8 cellular contexts compared by ENCODE assay signal in the genomic region with DNA sequence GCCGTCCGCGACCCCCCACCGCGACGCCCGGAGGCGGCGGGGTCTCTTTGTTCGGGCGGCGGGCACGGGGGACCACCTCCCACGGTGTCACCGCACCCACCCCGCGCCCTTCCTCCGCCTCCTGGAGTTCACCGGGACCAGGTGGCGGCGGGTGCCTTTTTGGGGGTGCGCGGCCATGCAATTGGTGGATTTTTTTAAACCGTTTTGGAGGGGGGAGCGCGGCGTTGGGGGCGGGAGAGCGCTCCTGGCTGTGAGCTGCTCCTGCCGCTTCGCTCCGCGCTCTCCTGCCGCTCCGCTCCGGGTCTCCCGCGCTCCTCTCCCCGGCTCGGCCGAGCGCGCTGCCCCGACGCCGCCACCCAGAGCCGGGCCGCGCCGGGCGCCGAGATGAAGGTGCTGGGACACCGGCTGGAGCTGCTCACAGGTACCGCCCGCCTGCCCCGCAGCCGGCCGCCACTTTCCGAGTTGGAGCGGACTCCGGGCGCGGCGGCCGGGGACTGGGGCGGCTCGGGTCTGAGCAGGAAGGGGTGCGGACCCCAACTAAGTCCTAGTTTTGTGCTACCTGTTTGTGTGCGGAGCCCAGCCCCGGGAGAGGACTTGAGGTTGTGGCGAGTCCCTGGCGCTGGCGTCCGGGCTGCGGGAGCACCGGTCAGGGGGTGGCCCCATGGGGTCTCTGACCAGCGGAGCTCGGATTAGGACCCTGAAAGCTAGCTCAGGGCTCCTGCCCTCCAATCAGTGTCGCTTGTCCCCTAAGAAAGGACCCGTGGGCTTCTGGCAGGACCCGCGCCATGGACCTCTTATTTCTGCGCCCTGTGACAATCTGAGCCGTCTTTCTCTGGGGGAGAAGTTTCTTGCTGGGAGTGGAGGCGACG. TPM values are rescaled to one million over a fixed set of nuclear protein-coding genes. Genes with fewer than 3 reads are reported as not detected.
DNase-seq lines count a peak whose midpoint lies in the region; ATAC-seq, FAIRE-seq and TF ChIP-seq lines count a peak whose summit lies in the region.

No MANE protein-coding gene starts in this region.

- H3K27me3 ChIP-seq in HepG2 (ENCODE audit: control insufficient read depth in 1 of 2, insufficient read depth in 2 of 2, low read length in 2 of 2): peaks cover 11 to 67% of the 10 kb centered on the region in 2 experiments
- H3K27me3 ChIP-seq in transverse colon: peaks cover 77% of the 10 kb centered on the region

- H3K9me3 ChIP-seq in A549 (no peaks in the 10 kb centered on the region), HepG2 (ENCODE audit: low read length) (no peaks in the 10 kb centered on the region), transverse colon (no peaks in the 10 kb centered on the region)

- no peak for DNase-seq in A549 (ENCODE audit: low read depth in 1 of 2, low spot score in 1 of 2)
- peak; percentile 55 for DNase-seq in HEK293T (ENCODE audit: extremely low spot score)
- peak; percentile 27 to 55 for DNase-seq in T47D (ENCODE audit: low read depth in 1 of 2, low spot score in 1 of 2)
- DNase-seq in HepG2 (ENCODE audit: low spot score): no peak
- no peak for DNase-seq in transverse colon
- DNase-seq in SW 1271 (lab: John Stamatoyannopoulos, UW): no peak

- intact Hi-C loops in HepG2 (cut with micrococcal nuclease; ENCODE audit: unreplicated experiment): no loop called here
- intact Hi-C loops in transverse colon (cut with DNase I; ENCODE audit: low total_unique reads): no loop called here

- POLR2A ChIA-PET in A549 (lab: Yijun Ruan, JAX) (no interaction called here), HEK293T (lab: Yijun Ruan, JAX) (no interaction called here), HepG2 (lab: Yijun Ruan, JAX) (no interaction called here)

- no peak for TF ChIP-seq CTCF in A549 (IDR thresholded peaks at IDR 0.05)
- no peak for TF ChIP-seq CTCF in HepG2 (CRISPR knock-in tag; IDR thresholded peaks at IDR 0.05)
- no peak for TF ChIP-seq CTCF in transverse colon (IDR thresholded peaks at IDR 0.05)

- TF ChIP-seq RAD21 in A549 (conservative IDR thresholded peaks at IDR 0.05 in 1 of 2, IDR thresholded peaks at IDR 0.05 in 1 of 2): no peak; a peak in 1 of 5 replicates
- TF ChIP-seq RAD21 in HepG2 (CRISPR knock-in tag; IDR thresholded peaks at IDR 0.05): no peak

- H3K36me3 ChIP-seq in HepG2 (replicated peaks in 1 of 2; ENCODE audit: control insufficient read depth in 1 of 2, insufficient read depth in 2 of 2, low read length in 2 of 2) (no peaks in the 10 kb centered on the region), transverse colon (no peaks in the 10 kb centered on the region)

- H3K4me2 ChIP-seq in A549 (peak overlapping the region; percentile 100), HepG2 (ENCODE audit: low read depth, low read length) (peak overlapping the region; percentile 64)

- TF ChIP-seq POLR2A in A549 (IDR thresholded peaks at IDR 0.05; ENCODE audit: low read length) (no peak), HepG2 (IDR thresholded peaks at IDR 0.05; ENCODE audit: insufficient read depth in 1 of 2, low read depth in 2 of 2, low read length in 2 of 2) (no peak), transverse colon (IDR thresholded peaks at IDR 0.05) (no peak)

- peaks cover 22% of the 10 kb centered on the region for H3K4me1 ChIP-seq in A549
- peaks cover 21% of the 10 kb centered on the region for H3K4me1 ChIP-seq in HepG2 (ENCODE audit: insufficient read depth, low read length)
- H3K4me1 ChIP-seq in transverse colon: peaks cover 4 to 16% (median 13%) of the 10 kb centered on the region in 4 donors

- H3K4me3 ChIP-seq in A549: peak overlapping the region; percentile 74
- H3K4me3 ChIP-seq in HepG2 (replicated peaks in 1 of 3; ENCODE audit: insufficient read depth in 1 of 3, low read depth in 2 of 3, low read length in 3 of 3): peak overlapping the region; percentile 33 to 64 (median 44); a peak in 5 of 6 replicates
- peak overlapping the region in 3 of 4 donors; percentile 29 to 56 (median 33) for H3K4me3 ChIP-seq in transverse colon

- H3K9ac ChIP-seq in HepG2 (ENCODE audit: insufficient read depth, low read depth, low read length): no peak overlapping the region

- TF ChIP-seq EP300 in A549 (IDR thresholded peaks at IDR 0.05) (no peak), HepG2 (IDR thresholded peaks at IDR 0.05; ENCODE audit: low read depth in 2 of 2, low read length in 2 of 2) (no peak), HepG2 (CRISPR knock-in tag; IDR thresholded peaks at IDR 0.05; ENCODE audit: borderline replicate concordance) (no peak), transverse colon (IDR thresholded peaks at IDR 0.05; ENCODE audit: low read depth) (no peak)

- WGBS in A549 (ENCODE audit: missing lambda C conversion rate): 1% methylated on average over 40 of the region's 86 CpGs
- 21% methylated on average over 11 of the region's 86 CpGs for WGBS in HepG2 (ENCODE audit: low lambda C conversion rate)
- WGBS in transverse colon (ENCODE audit: low coverage in 1 of 2), 2 donors: 3% methylated on average over 43 of the region's 86 CpGs; no CpG with 5 or more reads in 1 of the 2 donors

- ATAC-seq in A549 (peak; percentile 64 to 82), HepG2 (peak; percentile 85), GM19035 (IDR thresholded peaks at IDR 0.05; ENCODE audit: unreplicated experiment) (no peak), GM21367 (IDR thresholded peaks at IDR 0.05; ENCODE audit: unreplicated experiment) (no peak)

- no peaks in the 10 kb centered on the region for H3K79me2 ChIP-seq in HepG2 (ENCODE audit: insufficient read depth, low read length)

- CTCF ChIA-PET in A549 (lab: Yijun Ruan, JAX) (interaction anchor here (0.5 to 3.5 kb wide), 7 partner anchors 9 to 128 kb away, joined by 3 to 26 read pairs (median 3); no protein-coding TSS in a partner anchor), HEK293T (lab: Yijun Ruan, JAX) (interaction anchor here (0.6 to 0.7 kb wide), 2 partner anchors 72 to 97 kb away, joined by 3 to 4 read pairs; a partner anchor contains a TSS), HepG2 (lab: Yijun Ruan, JAX; ENCODE audit: low intra/inter-chr PET ratio, low total read pairs) (no interaction called here)

- no peak overlapping the region for H2AFZ ChIP-seq in HepG2 (ENCODE audit: low read length)

- no peak for FAIRE-seq in A549 (lab: Jason Lieb, UNC)
- no peak for FAIRE-seq in HepG2 (lab: Jason Lieb, UNC)

- in situ Hi-C loops in T47D (cut with HindIII; ENCODE audit: low pct_unique_long_range_greater_than_20kb, low sequenced_read_pairs): no loop called here
- in situ Hi-C loops in HepG2 (cut with HindIII; ENCODE audit: extremely low pct_ligation_motif_present, low pct_unique_long_range_greater_than_20kb): no loop called here
- in situ Hi-C loops in transverse colon (cut with MboI; ENCODE audit: low pct_ligation_motif_present in 1 of 4, low pct_unique_long_range_greater_than_20kb in 1 of 4, low sequenced_read_pairs in 3 of 4): no loop called here

- H4K20me1 ChIP-seq in HepG2 (ENCODE audit: insufficient read depth, low read length): peaks cover 3% of the 10 kb centered on the region; the same call in 1 of the 2 replicates

- no TSS peak for BruUV-seq in HepG2 (replicated peaks; lab: Mats Ljungman, UMichigan)

- H3K27ac ChIP-seq in A549 (peak overlapping the region; percentile 60 to 84), HepG2 (ENCODE audit: extremely low read length, insufficient read depth, low read length) (no peak overlapping the region), transverse colon (no peak overlapping the region)

RNA-seq across cellular contexts. Expression of a gene that starts 35.7 kb away (rescaled TPM):
- 8.1 and 10.8 TPM in 2 replicates for polyA plus RNA-seq in A549 (2011; rRNA removed)
- polyA plus RNA-seq in A549 (2012; cell fraction: cytosol; rRNA removed): 14.4 and 20.8 TPM in 2 replicates
- polyA plus RNA-seq in A549 (2012; cell fraction: nucleus; rRNA removed): 44.1 and 54.8 TPM in 2 replicates
- 16.3 to 22.8 TPM (median 21.3 TPM) in 3 replicates for polyA plus RNA-seq in A549 (2017; fragmentation: RNase III; extraction: RNeasy Plus Mini Kit Qiagen cat#74134 plus additional on column Dnase treatment)
- polyA minus RNA-seq in A549 (2011; rRNA and poly(A)+ RNA removed): 20.3 and 29.0 TPM in 2 replicates
- 1.6 and 1.7 TPM in 2 replicates for total RNA-seq in HepG2 (2016; rRNA removed; fragmentation: Illumina TruSeq; extraction: Trizol)
- total RNA-seq in HepG2 (2016; cell fraction: cytosol; rRNA removed; fragmentation: Illumina TruSeq; extraction: Trizol; ENCODE audit: low read depth): 0.20 and 1.1 TPM in 2 replicates
- total RNA-seq in HepG2 (2016; cell fraction: insoluble cytoplasmic fraction; rRNA removed; fragmentation: Illumina TruSeq; extraction: Trizol): 1.5 and 2.0 TPM in 2 replicates
- total RNA-seq in HepG2 (2016; cell fraction: membrane; rRNA removed; fragmentation: Illumina TruSeq; extraction: Trizol): 1.7 and 1.8 TPM in 2 replicates
- 1.6 and 2.2 TPM in 2 replicates for total RNA-seq in HepG2 (2016; cell fraction: nucleus; rRNA removed; fragmentation: Illumina TruSeq; extraction: Trizol)
- polyA plus RNA-seq in HepG2 (2011; rRNA removed): 1.8 and 2.7 TPM in 2 replicates
- 1.8 and 2.5 TPM in 2 replicates for polyA plus RNA-seq in HepG2 (2011; cell fraction: cytosol; rRNA removed)
- polyA plus RNA-seq in HepG2 (2011; cell fraction: nucleus; rRNA removed): 17.0 and 17.7 TPM in 2 replicates
- polyA plus RNA-seq in HepG2 (2012): 2.3 and 6.3 TPM in 2 replicates
- 0.41 and 0.49 TPM in 2 replicates for polyA plus RNA-seq in HepG2 (2016; cell fraction: cytosol; fragmentation: Illumina TruSeq; extraction: Trizol; ENCODE audit: low read depth)
- polyA plus RNA-seq in HepG2 (2016; cell fraction: insoluble cytoplasmic fraction; fragmentation: Illumina TruSeq; extraction: Trizol; ENCODE audit: low read depth): 0.75 and 2.0 TPM in 2 replicates
- polyA plus RNA-seq in HepG2 (2016; cell fraction: membrane; fragmentation: Illumina TruSeq; extraction: Trizol; ENCODE audit: low read depth): 0.87 and 0.90 TPM in 2 replicates
- 2.5 TPM in 2 replicates for polyA plus RNA-seq in HepG2 (2016; cell fraction: nucleus; fragmentation: Illumina TruSeq; extraction: Trizol; ENCODE audit: insufficient read depth, low read depth)
- polyA minus RNA-seq in HepG2 (2011; rRNA and poly(A)+ RNA removed; ENCODE audit: low replicate concordance): 0.07 and 9.4 TPM in 2 replicates
- 1.2 and 1.8 TPM in 2 replicates for polyA minus RNA-seq in HepG2 (2011; cell fraction: cytosol; rRNA and poly(A)+ RNA removed)
- polyA minus RNA-seq in HepG2 (2011; cell fraction: nucleus; rRNA and poly(A)+ RNA removed): 3.3 and 6.0 TPM in 2 replicates
- 10 to 100 TPM in 1 of 4 donors, 1 to 10 TPM in 2, under 1 TPM in 1; 0.60 to 64.7 (median 4.4) TPM for total RNA-seq in transverse colon

RNA-seq across cellular contexts. Expression of a gene that starts 51.0 kb away (rescaled TPM):
- polyA plus RNA-seq in A549 (2011; rRNA removed) (16.5 and 19.2 TPM in 2 replicates), A549 (2017; fragmentation: RNase III; extraction: RNeasy Plus Mini Kit Qiagen cat#74134 plus additional on column Dnase treatment) (24.9 to 30.4 TPM (median 27.5 TPM) in 3 replicates), HepG2 (2011; rRNA removed) (24.0 and 25.9 TPM in 2 replicates)
- 18.4 and 19.7 TPM in 2 replicates for polyA plus RNA-seq in A549 (2012; cell fraction: cytosol; rRNA removed)
- 60.4 and 73.2 TPM in 2 replicates for polyA plus RNA-seq in A549 (2012; cell fraction: nucleus; rRNA removed)
- 8.9 and 12.1 TPM in 2 replicates for polyA minus RNA-seq in A549 (2011; rRNA and poly(A)+ RNA removed)
- total RNA-seq in HepG2 (2016; rRNA removed; fragmentation: Illumina TruSeq; extraction: Trizol) (17.4 and 25.7 TPM in 2 replicates), transverse colon (10 to 100 TPM; 22.1 to 44.8 (median 23.3) TPM)
- 4.8 and 5.1 TPM in 2 replicates for total RNA-seq in HepG2 (2016; cell fraction: cytosol; rRNA removed; fragmentation: Illumina TruSeq; extraction: Trizol; ENCODE audit: low read depth)
- total RNA-seq in HepG2 (2016; cell fraction: insoluble cytoplasmic fraction; rRNA removed; fragmentation: Illumina TruSeq; extraction: Trizol): 17.1 and 29.4 TPM in 2 replicates
- 9.7 and 10.0 TPM in 2 replicates for total RNA-seq in HepG2 (2016; cell fraction: membrane; rRNA removed; fragmentation: Illumina TruSeq; extraction: Trizol)
- 32.2 and 34.9 TPM in 2 replicates for total RNA-seq in HepG2 (2016; cell fraction: nucleus; rRNA removed; fragmentation: Illumina TruSeq; extraction: Trizol)
- 13.1 and 16.9 TPM in 2 replicates for polyA plus RNA-seq in HepG2 (2011; cell fraction: cytosol; rRNA removed)
- 109 and 110 TPM in 2 replicates for polyA plus RNA-seq in HepG2 (2011; cell fraction: nucleus; rRNA removed)
- polyA plus RNA-seq in HepG2 (2012): 25.0 and 25.7 TPM in 2 replicates
- polyA plus RNA-seq in HepG2 (2016; cell fraction: cytosol; fragmentation: Illumina TruSeq; extraction: Trizol; ENCODE audit: low read depth): 2.7 and 3.2 TPM in 2 replicates
- polyA plus RNA-seq in HepG2 (2016; cell fraction: insoluble cytoplasmic fraction; fragmentation: Illumina TruSeq; extraction: Trizol; ENCODE audit: low read depth): 13.8 and 15.8 TPM in 2 replicates
- 4.6 and 4.9 TPM in 2 replicates for polyA plus RNA-seq in HepG2 (2016; cell fraction: membrane; fragmentation: Illumina TruSeq; extraction: Trizol; ENCODE audit: low read depth)
- polyA plus RNA-seq in HepG2 (2016; cell fraction: nucleus; fragmentation: Illumina TruSeq; extraction: Trizol; ENCODE audit: insufficient read depth, low read depth): 74.9 and 78.9 TPM in 2 replicates
- 26.6 and 40.3 TPM in 2 replicates for polyA minus RNA-seq in HepG2 (2011; rRNA and poly(A)+ RNA removed; ENCODE audit: low replicate concordance)
- polyA minus RNA-seq in HepG2 (2011; cell fraction: cytosol; rRNA and poly(A)+ RNA removed): 11.5 and 12.7 TPM in 2 replicates
- polyA minus RNA-seq in HepG2 (2011; cell fraction: nucleus; rRNA and poly(A)+ RNA removed): 48.7 and 56.2 TPM in 2 replicates

Comparison
In these comparisons a context has a peak if more than half of its experiments do, and no peak if none do; other contexts are left out.
1. ATAC-seq: peak in A549 (2 of 2) and HepG2 (single experiment); none in GM19035 (single experiment) and GM21367 (single experiment).
2. DNase-seq: peak in HEK293T (single experiment) and T47D (2 of 2); none in A549 (0 of 2), HepG2 (single experiment), transverse colon (single experiment) and SW 1271 (0 of 2).
3. H3K27ac ChIP-seq: peak in A549 (2 of 2); none in HepG2 (single experiment) and transverse colon (0 of 4).
4. Peak in every context shown above with its lines, with median percentiles within 50 percentile points of each other: H3K4me3 ChIP-seq.